9 cellular contexts compared by ENCODE assay signal in the genomic region with DNA sequence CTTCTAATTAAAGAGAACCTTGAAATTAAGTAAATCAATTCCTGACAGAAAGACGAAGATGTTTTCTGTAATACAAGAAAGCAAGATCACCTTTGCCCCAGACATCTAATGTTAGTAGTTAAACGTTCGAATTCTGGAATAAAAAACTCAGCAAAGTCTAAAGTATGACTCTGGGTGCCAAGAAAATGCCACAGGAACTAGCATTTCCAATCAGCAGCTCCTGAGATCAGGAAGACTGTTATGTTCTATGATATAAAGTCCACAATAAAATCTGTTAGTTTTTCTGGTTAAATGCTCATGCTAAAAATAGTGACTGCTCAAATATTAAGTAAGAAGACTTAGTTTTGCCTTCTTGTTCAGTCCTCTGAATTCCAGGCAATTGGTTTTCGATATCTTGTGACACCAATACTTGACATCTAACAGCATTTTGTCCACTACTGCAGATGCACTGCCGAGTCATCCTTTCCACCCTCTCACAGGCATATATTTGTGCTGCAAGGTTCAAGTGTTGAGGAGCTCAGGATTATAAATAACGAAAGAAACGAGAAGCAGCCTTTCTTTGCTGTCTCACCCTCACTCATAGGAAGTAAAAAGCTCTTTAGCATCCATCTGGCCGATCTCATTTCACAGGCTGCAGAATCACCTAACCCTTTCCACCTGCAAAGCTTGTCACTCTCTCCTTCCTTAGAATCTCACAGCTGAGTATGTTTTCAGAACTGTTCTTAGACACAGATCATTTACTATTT. TPM values are rescaled to one million over a fixed set of nuclear protein-coding genes. Genes with fewer than 3 reads are reported as not detected.
DNase-seq lines count a peak whose midpoint lies in the region; ATAC-seq, FAIRE-seq and TF ChIP-seq lines count a peak whose summit lies in the region.
"Had no signal": no experiment of that assay in that cellular context is flagged by ENCODE, and none has a peak within 500 bp of the region (broad histone marks: within the 10 kb centered on the region; RNA-seq: fewer than 3 reads in every experiment).

No MANE protein-coding gene starts in this region.

- no peak overlapping the region for H3K56ac ChIP-seq in H1 (replicated peaks; ENCODE audit: insufficient read length, low read depth, low read length)

- no peaks in the 10 kb centered on the region for H3K79me2 ChIP-seq in H1 (ENCODE audit: control insufficient read depth in 1 of 2, insufficient read depth in 2 of 2, low read length in 2 of 2)

- peaks cover 0 to 7% (median 5%) of the 10 kb centered on the region in 4 experiments; a peak in 4 of 7 replicates for H3K4me1 ChIP-seq in H1 (replicated peaks in 1 of 4; ENCODE audit: control insufficient read depth in 3 of 4, insufficient read depth in 4 of 4, low read length in 3 of 4)
- peaks cover 19% of the 10 kb centered on the region for H3K4me1 ChIP-seq in rectal smooth muscle tissue (ENCODE audit: control insufficient read depth, insufficient read depth, low read length)

- 0 out of 2 replicates have a peak overlapping the region, but pooled peaks have one; percentile 4 for H2BK5ac ChIP-seq in H1 (ENCODE audit: low read depth, low read length)

- POLR2A ChIA-PET in H1 (lab: Charles Lee; ENCODE audit: partially characterized antibody) = interaction anchor here (0.5 to 1.5 kb wide), 5 partner anchors 12 to 1846 kb away, joined by 3 to 5 read pairs (median 3); partner anchors contain the start of gene SSH1

- H2BK15ac ChIP-seq in H1 (ENCODE audit: low read length) = no peak overlapping the region

- no peaks in the 10 kb centered on the region for H3K36me3 ChIP-seq in H1 (ENCODE audit: control insufficient read depth in 2 of 4, insufficient read depth in 4 of 4, low read length in 3 of 4)
- H3K36me3 ChIP-seq in rectal smooth muscle tissue (ENCODE audit: control insufficient read depth, insufficient read depth, low read length) = no peaks in the 10 kb centered on the region

- H3K23me2 ChIP-seq in H1 (ENCODE audit: low read depth, low read length) = no peaks in the 10 kb centered on the region

- no peak for TF ChIP-seq EP300 in H1 (IDR thresholded peaks at IDR 0.05; ENCODE audit: borderline replicate concordance in 1 of 2, low read depth in 2 of 2, low read length in 2 of 2)

- H3K27me3 ChIP-seq in H1 (replicated peaks in 1 of 4; ENCODE audit: control insufficient read depth in 3 of 4, extremely low read depth in 1 of 4, insufficient read depth in 3 of 4, low read length in 3 of 4) = no peaks in the 10 kb centered on the region
- H3K27me3 ChIP-seq in rectal smooth muscle tissue (ENCODE audit: control insufficient read depth, insufficient read depth, low read length) = no peaks in the 10 kb centered on the region

- H2BK120ac ChIP-seq in H1 (replicated peaks; ENCODE audit: low read depth, low read length) = no peak overlapping the region

- no peaks in the 10 kb centered on the region for H3K9me3 ChIP-seq in H1 (ENCODE audit: insufficient read depth in 2 of 2, low read depth in 1 of 2, low read length in 1 of 2)

- CTCF ChIA-PET in H1 (lab: Charles Lee; ENCODE audit: partially characterized antibody) = interaction anchor here (0.6 to 3.2 kb wide), 9 partner anchors 14 to 208 kb away, joined by 3 to 19 read pairs (median 4); no protein-coding TSS in a partner anchor

- no peak overlapping the region for H4K91ac ChIP-seq in H1 (replicated peaks; ENCODE audit: insufficient read length, low read length)

- TF ChIP-seq POLR2A in H1 (IDR thresholded peaks at IDR 0.05; ENCODE audit: control extremely low read depth in 1 of 2, low read depth in 2 of 2, low read length in 2 of 2) = no peak
- TF ChIP-seq POLR2A in erythroblast (IDR thresholded peaks at IDR 0.05; ENCODE audit: low read length) = no peak

- no peak overlapping the region for H4K5ac ChIP-seq in H1 (ENCODE audit: insufficient read length, low read depth, low read length)

- H3K4me3 ChIP-seq in H1 (ENCODE audit: extremely low read depth in 1 of 4, insufficient read depth in 2 of 4, low read depth in 3 of 4, low read length in 4 of 4) (no peak overlapping the region), rectal smooth muscle tissue (ENCODE audit: low read length) (peak overlapping the region; percentile 10)

- H2BK12ac ChIP-seq in H1 (ENCODE audit: low read depth, low read length) = no peak overlapping the region

- no peak overlapping the region for H3K4me2 ChIP-seq in H1 (ENCODE audit: insufficient read depth in 1 of 2, low read depth in 2 of 2, low read length in 2 of 2)

- H2AK5ac ChIP-seq in H1 (ENCODE audit: low read depth, low read length) = no peak overlapping the region

- H2BK20ac ChIP-seq in H1 (ENCODE audit: low read length) = no peak overlapping the region

- no peak overlapping the region for H3K18ac ChIP-seq in H1 (ENCODE audit: extremely low read depth, low read length)

- no peak for ATAC-seq in HG03521 (IDR thresholded peaks at IDR 0.05; ENCODE audit: unreplicated experiment)

- no peak for TF ChIP-seq RAD21 in H1 (IDR thresholded peaks at IDR 0.05 in 1 of 2, conservative IDR thresholded peaks at IDR 0.05 in 1 of 2; ENCODE audit: low read depth in 2 of 2, low read length in 2 of 2)

- H3K23ac ChIP-seq in H1 (ENCODE audit: insufficient read length) = no peak overlapping the region

- no peak overlapping the region for H3K14ac ChIP-seq in H1 (ENCODE audit: insufficient read length)

- H4K8ac ChIP-seq in H1 (ENCODE audit: extremely low read depth, insufficient read depth, low read length) = no peak overlapping the region

- FAIRE-seq in H1 (lab: Jason Lieb, UNC) = no peak

- H3K79me1 ChIP-seq in H1 (ENCODE audit: low read depth, low read length) = no peaks in the 10 kb centered on the region

- H2AFZ ChIP-seq in H1 (ENCODE audit: low read length) = no peak overlapping the region

- WGBS in H1 (ENCODE audit: extremely low coverage in 1 of 2, insufficient coverage in 1 of 2, insufficient read length in 1 of 2, insufficient replicate concordance in 2 of 2, low coverage in 1 of 2, low lambda C conversion rate in 2 of 2, missing lambda C conversion rate in 1 of 2), 2 experiments = 86% methylated on average over 8 of the region's 8 CpGs; no CpG with 5 or more reads in 1 of the 2 experiments

- H3K9ac ChIP-seq in H1 (replicated peaks in 1 of 4; ENCODE audit: extremely low read depth in 1 of 4, low read depth in 3 of 4, low read length in 3 of 4) (peak overlapping the region in 1 of 4 experiments; percentile 11; a peak in 1 of 7 replicates), rectal smooth muscle tissue (ENCODE audit: low read length) (no peak overlapping the region)

- peaks cover 0 to 2% of the 10 kb centered on the region in 2 experiments for H4K20me1 ChIP-seq in H1 (replicated peaks in 1 of 2; ENCODE audit: control insufficient read depth in 1 of 2, insufficient read depth in 2 of 2, low read length in 2 of 2)

- TF ChIP-seq CTCF in H1 (IDR thresholded peaks at IDR 0.05; ENCODE audit: control extremely low read depth in 1 of 3, insufficient read depth in 1 of 3, low read depth in 1 of 3, low read length in 3 of 3) = no peak

- DNase-seq in NCI-H2227 treated with DMSO at 0.1 percent for 48 hours (lab: John Stamatoyannopoulos, UW) = peak; percentile 41
- no peak for DNase-seq in NCI-H2227 (lab: John Stamatoyannopoulos, UW; ENCODE audit: unreplicated experiment)
- DNase-seq in NAMALWA (ENCODE audit: low spot score) = peak; percentile 19
- no peak for DNase-seq in H1 (ENCODE audit: low read depth in 1 of 2, low spot score in 2 of 2)
- DNase-seq in erythroblast (lab: John Stamatoyannopoulos, UW) = no peak
- no peak for DNase-seq in AG08395 (ENCODE audit: low spot score)

- no peak overlapping the region for H3K27ac ChIP-seq in H1 (ENCODE audit: low read depth, low read length)
- peak overlapping the region; percentile 59 for H3K27ac ChIP-seq in rectal smooth muscle tissue (ENCODE audit: low read depth, low read length)

- no peak overlapping the region for H3K4ac ChIP-seq in H1 (replicated peaks; ENCODE audit: insufficient read length, low read depth, low read length)

TF ChIP-seq in H1, 55 proteins besides CTCF, POLR2A, EP300 and RAD21 (continues in another document):
- TF ChIP-seq SIRT6 (IDR thresholded peaks at IDR 0.05; ENCODE audit: low read length) (no peak), GTF2F1 (IDR thresholded peaks at IDR 0.05; ENCODE audit: borderline replicate concordance, low read depth, low read length) (no peak), CHD2 (IDR thresholded peaks at IDR 0.05; ENCODE audit: low read length) (no peak), RFX5 (IDR thresholded peaks at IDR 0.05; ENCODE audit: borderline replicate concordance, low read depth, low read length) (no peak), EZH2 (IDR thresholded peaks at IDR 0.05; ENCODE audit: low read depth, low read length, severe bottlenecking) (no peak), KDM1A (IDR thresholded peaks at IDR 0.05; ENCODE audit: borderline replicate concordance, low read length) (no peak), NRF1 (IDR thresholded peaks at IDR 0.05; ENCODE audit: low read depth, low read length) (no peak), BACH1 (IDR thresholded peaks at IDR 0.05; ENCODE audit: low read length) (no peak), SP1 (IDR thresholded peaks at IDR 0.05; ENCODE audit: low read depth, low read length) (no peak)
- TF ChIP-seq, protein P1, sequence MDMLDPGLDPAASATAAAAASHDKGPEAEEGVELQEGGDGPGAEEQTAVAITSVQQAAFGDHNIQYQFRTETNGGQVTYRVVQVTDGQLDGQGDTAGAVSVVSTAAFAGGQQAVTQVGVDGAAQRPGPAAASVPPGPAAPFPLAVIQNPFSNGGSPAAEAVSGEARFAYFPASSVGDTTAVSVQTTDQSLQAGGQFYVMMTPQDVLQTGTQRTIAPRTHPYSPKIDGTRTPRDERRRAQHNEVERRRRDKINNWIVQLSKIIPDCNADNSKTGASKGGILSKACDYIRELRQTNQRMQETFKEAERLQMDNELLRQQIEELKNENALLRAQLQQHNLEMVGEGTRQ (IDR thresholded peaks at IDR 0.05; ENCODE audit: low read length) = no peak

RNA-seq across cellular contexts. Expression of gene SSH1, which starts 32.0 kb away (rescaled TPM):
- total RNA-seq in H1 (2021; fragmentation: NEBNext Ultra II Directional; extraction: Animal tissue kit (Norgen Biotek cat#: 25700)) = 17.0 and 17.9 TPM in 2 replicates
- 5.3 and 8.0 TPM in 2 replicates for polyA plus RNA-seq in H1 (2011; rRNA removed)
- polyA plus RNA-seq in H1 (2011; cell fraction: cytosol; rRNA removed) = 6.3 TPM
- polyA plus RNA-seq in H1 (2011; cell fraction: nucleus; rRNA removed) = 10.6 TPM
- 5.9 to 8.2 TPM (median 7.4 TPM) in 4 replicates for polyA plus RNA-seq in H1 (2012, experiment 1 of 2)
- polyA plus RNA-seq in H1 (2012, experiment 2 of 2) = 2.1 TPM
- 7.6 TPM for polyA plus RNA-seq in H1 (2013, experiment 1 of 2)
- polyA plus RNA-seq in H1 (2013, experiment 2 of 2) = 7.2 TPM
- polyA minus RNA-seq in H1 (2011; rRNA and poly(A)+ RNA removed) = 13.0 and 14.6 TPM in 2 replicates
- 9.3 TPM for polyA minus RNA-seq in H1 (2011; cell fraction: cytosol; rRNA and poly(A)+ RNA removed)
- 11.7 TPM for polyA minus RNA-seq in H1 (2011; cell fraction: nucleus; rRNA and poly(A)+ RNA removed)

RNA-seq across cellular contexts. Expression of gene DAO, which starts 54.5 kb away (rescaled TPM):
- total RNA-seq in H1 (2021; fragmentation: NEBNext Ultra II Directional; extraction: Animal tissue kit (Norgen Biotek cat#: 25700)) = not detected in 2 replicates
- not detected in 2 replicates for polyA plus RNA-seq in H1 (2011; rRNA removed)
- not detected for polyA plus RNA-seq in H1 (2011; cell fraction: cytosol; rRNA removed)
- not detected for polyA plus RNA-seq in H1 (2011; cell fraction: nucleus; rRNA removed)
- polyA plus RNA-seq in H1 (2012, experiment 1 of 2) = not detected in 4 replicates
- polyA plus RNA-seq in H1 (2012, experiment 2 of 2) = not detected
- polyA plus RNA-seq in H1 (2013, experiment 1 of 2) = not detected
- polyA plus RNA-seq in H1 (2013, experiment 2 of 2) = 0.04 TPM
- not detected in 2 replicates for polyA minus RNA-seq in H1 (2011; rRNA and poly(A)+ RNA removed)
- polyA minus RNA-seq in H1 (2011; cell fraction: cytosol; rRNA and poly(A)+ RNA removed) = not detected
- not detected for polyA minus RNA-seq in H1 (2011; cell fraction: nucleus; rRNA and poly(A)+ RNA removed)
- total RNA-seq: T-helper 2 cell treated with Interferon-gamma antibody and Interleukin-4, amounts not matched to agents 100 ng/mL and 5 ng/mL, for 36 hours had no signal

Comparison
In these comparisons a context has a peak if more than half of its experiments do, and no peak if none do; other contexts are left out.
1. DNase-seq: peak in NCI-H2227 treated with DMSO at 0.1 percent for 48 hours (single experiment) and NAMALWA (single experiment); none in NCI-H2227 (single experiment), H1 (0 of 2), erythroblast (0 of 2) and AG08395 (single experiment).